30 cellular contexts compared by ENCODE assay signal in genomic region chr11:23590909-23591308, GRCh38.
"Had no signal": no experiment of that assay in that cellular context is flagged by ENCODE, and none has a peak within 500 bp of the region (broad histone marks: within the 10 kb centered on the region; RNA-seq: fewer than 3 reads in every experiment).

No MANE protein-coding gene starts in this region.

- H3K9me3 ChIP-seq: ascending aorta, breast epithelium, colonic mucosa, esophagus squamous epithelium, gastroesophageal sphincter, heart right ventricle had no signal

- H3K4me3 ChIP-seq: ascending aorta, breast epithelium, cardiac muscle cell, colonic mucosa, esophagus squamous epithelium, gastroesophageal sphincter, heart right ventricle, hepatocyte had no signal

- H2AFZ ChIP-seq: hepatocyte had no signal

- DNase-seq: activated CD4-positive, alpha-beta memory T cell treated with anti-CD3 and anti-CD28 coated beads for 36 hours; activated CD4-positive, alpha-beta T cell treated with anti-CD3 and anti-CD28 coated beads for 36 hours; activated CD4-positive, alpha-beta T cell treated with anti-CD3 and anti-CD28 coated beads, Interleukin-2, amount 10 ng/mL, durations not matched to agents 24 days and 14 days; activated CD4-positive, CD25-positive, alpha-beta regulatory T cell; activated CD4-positive, CD25-positive, alpha-beta regulatory T cell treated with anti-CD3 and anti-CD28 coated beads, Interleukin-2, amount 50 U/mL, for 72 hours; activated CD8-positive, alpha-beta memory T cell treated with anti-CD3 and anti-CD28 coated beads, Interleukin-2, amount 10 ng/mL, durations not matched to agents 7 days and 5 days; activated CD8-positive, alpha-beta memory T cell treated with anti-CD3 and anti-CD28 coated beads, Interleukin-2, amount 50 U/mL, for 4 hours; activated CD8-positive, alpha-beta T cell treated with anti-CD3 and anti-CD28 coated beads, Interleukin-2, amount 10 ng/mL, durations not matched to agents 7 days and 5 days; activated gamma-delta T cell; activated naive CD4-positive, alpha-beta T cell; activated naive CD4-positive, alpha-beta T cell treated with anti-CD3 and anti-CD28 coated beads, Interleukin-2, amount 10 ng/mL, durations not matched to agents 7 days and 5 days; activated naive CD8-positive, alpha-beta T cell treated with anti-CD3 and anti-CD28 coated beads, Interleukin-2, amount 10 ng/mL, durations not matched to agents 7 days and 5 days; activated T-cell treated with anti-CD3 and anti-CD28 coated beads, Interleukin-2, amount 50 U/mL, for 24 hours; activated T-cell treated with anti-CD3 and anti-CD28 coated beads, Interleukin-2, amount 50 U/mL, for 72 hours; central memory CD4-positive, alpha-beta T cell; cerebellar nuclear complex; colonic mucosa; effector CD8-positive, alpha-beta T cell; esophagus squamous epithelium; foreskin melanocyte; heart right ventricle; T-helper 2 cell had no signal

- H3K36me3 ChIP-seq: ascending aorta, breast epithelium, cardiac muscle cell, colonic mucosa, esophagus squamous epithelium, gastroesophageal sphincter, heart right ventricle had no signal

- H3K79me2 ChIP-seq: hepatocyte had no signal

- ATAC-seq: activated CD4-positive, alpha-beta T cell treated with anti-CD3 and anti-CD28 coated beads for 36 hours; activated CD8-positive, alpha-beta memory T cell treated with anti-CD3 and anti-CD28 coated beads, Interleukin-2, amount 10 ng/mL, durations not matched to agents 7 days and 5 days; activated CD8-positive, alpha-beta T cell treated with anti-CD3 and anti-CD28 coated beads, Interleukin-2, amount 10 ng/mL, durations not matched to agents 7 days and 5 days; activated naive CD4-positive, alpha-beta T cell treated with anti-CD3 and anti-CD28 coated beads, Interleukin-2, amount 50 U/mL, for 72 hours; activated T-cell treated with anti-CD3 and anti-CD28 coated beads, Interleukin-2, amount 50 U/mL, for 72 hours; gastroesophageal sphincter; heart right ventricle had no signal

- H3K4me1 ChIP-seq: ascending aorta, breast epithelium, colonic mucosa, esophagus squamous epithelium, heart right ventricle had no signal

- FAIRE-seq: endothelial cell of umbilical vein had no signal

- H3K4me2 ChIP-seq: hepatocyte had no signal

- H3K27ac ChIP-seq: ascending aorta, breast epithelium, cardiac muscle cell, colonic mucosa, epithelial cell of prostate, esophagus squamous epithelium, gastroesophageal sphincter, heart right ventricle, hepatocyte had no signal

- H3K27me3 ChIP-seq: ascending aorta, breast epithelium, cardiac muscle cell, colonic mucosa, esophagus squamous epithelium, gastroesophageal sphincter, heart right ventricle, hepatocyte had no signal
